Comparison of ENCODE assay signal across 28 cellular contexts in genomic region chr15:75389791-75390382, GRCh38. TPM values are rescaled to one million over a fixed set of nuclear protein-coding genes. Genes with fewer than 3 reads are reported as not detected.
DNase-seq lines count a peak whose midpoint lies in the region; ATAC-seq and TF ChIP-seq lines count a peak whose summit lies in the region.
"Had no signal": no experiment of that assay in that cellular context is flagged by ENCODE, and none has a peak within 500 bp of the region (broad histone marks: within the 10 kb centered on the region; RNA-seq: fewer than 3 reads in every experiment).

No MANE protein-coding gene starts in this region.

- H3K27me3 Mint-ChIP-seq in activated naive CD8-positive, alpha-beta T cell = no peaks in the 10 kb centered on the region
- no peaks in the 10 kb centered on the region for H3K27me3 Mint-ChIP-seq in activated naive CD8-positive, alpha-beta T cell treated with anti-CD3 and anti-CD28 coated beads for 36 hours
- H3K27me3 Mint-ChIP-seq in stimulated activated naive B cell treated with anti-CD40 and anti-IgM and Interleukin-4, amounts not matched to agents 10 μg/mL and 1 μg/mL and 100 μg/mL, for 72 hours = no peaks in the 10 kb centered on the region
- no peaks in the 10 kb centered on the region for H3K27me3 Mint-ChIP-seq in mesothelial cell of epicardium (ENCODE audit: low read depth)
- peaks cover 3% of the 10 kb centered on the region; the same call in 1 of the 2 replicates for H3K27me3 Mint-ChIP-seq in HFFc6 (ENCODE audit: insufficient read depth)
- H3K27me3 Mint-ChIP-seq: activated CD4-positive, alpha-beta memory T cell treated with anti-CD3 and anti-CD28 coated beads for 36 hours; memory B cell; naive B cell; T-cell had no signal

- no peak for TF ChIP-seq EP300 in gastroesophageal sphincter (IDR thresholded peaks at IDR 0.05)

- H3K9me3 ChIP-seq in gastroesophageal sphincter = no peaks in the 10 kb centered on the region
- H3K9me3 ChIP-seq: uterus had no signal

- H3K36me3 Mint-ChIP-seq in activated naive CD8-positive, alpha-beta T cell = peaks cover 8% of the 10 kb centered on the region
- peaks cover 12% of the 10 kb centered on the region for H3K36me3 Mint-ChIP-seq in activated naive CD8-positive, alpha-beta T cell treated with anti-CD3 and anti-CD28 coated beads for 36 hours
- H3K36me3 Mint-ChIP-seq in stimulated activated naive B cell treated with anti-CD40 and anti-IgM and Interleukin-4, amounts not matched to agents 10 μg/mL and 1 μg/mL and 100 μg/mL, for 72 hours = peaks cover 39 to 54% of the 10 kb centered on the region in 2 donors
- H3K36me3 Mint-ChIP-seq in mesothelial cell of epicardium (peaks cover 34% of the 10 kb centered on the region), HFFc6 (ENCODE audit: low read depth) (peaks cover 35% of the 10 kb centered on the region)

- H3K36me3 ChIP-seq in gastroesophageal sphincter = peaks cover 0 to 100% of the 10 kb centered on the region in 2 donors
- H3K36me3 ChIP-seq: uterus had no signal

- H3K4me1 Mint-ChIP-seq in activated naive CD8-positive, alpha-beta T cell (ENCODE audit: low read depth) = peaks cover 6% of the 10 kb centered on the region
- H3K4me1 Mint-ChIP-seq in activated naive CD8-positive, alpha-beta T cell treated with anti-CD3 and anti-CD28 coated beads for 36 hours = peaks cover 9% of the 10 kb centered on the region
- H3K4me1 Mint-ChIP-seq in stimulated activated naive B cell treated with anti-CD40 and anti-IgM and Interleukin-4, amounts not matched to agents 10 μg/mL and 1 μg/mL and 100 μg/mL, for 72 hours = peaks cover 22 to 30% of the 10 kb centered on the region in 2 donors
- no peaks in the 10 kb centered on the region for H3K4me1 Mint-ChIP-seq in mesothelial cell of epicardium
- H3K4me1 Mint-ChIP-seq in HFFc6 (ENCODE audit: low read depth) = no peaks in the 10 kb centered on the region

- H3K9me3 Mint-ChIP-seq in activated naive CD8-positive, alpha-beta T cell (ENCODE audit: low read depth) = no peaks in the 10 kb centered on the region
- no peaks in the 10 kb centered on the region for H3K9me3 Mint-ChIP-seq in activated naive CD8-positive, alpha-beta T cell treated with anti-CD3 and anti-CD28 coated beads for 36 hours
- H3K9me3 Mint-ChIP-seq in stimulated activated naive B cell treated with anti-CD40 and anti-IgM and Interleukin-4, amounts not matched to agents 10 μg/mL and 1 μg/mL and 100 μg/mL, for 72 hours = no peaks in the 10 kb centered on the region
- no peaks in the 10 kb centered on the region for H3K9me3 Mint-ChIP-seq in mesothelial cell of epicardium
- H3K9me3 Mint-ChIP-seq in HFFc6 = no peaks in the 10 kb centered on the region
- H3K9me3 Mint-ChIP-seq: activated CD4-positive, alpha-beta memory T cell treated with anti-CD3 and anti-CD28 coated beads for 36 hours; memory B cell; naive B cell; T-cell had no signal

- no peak for TF ChIP-seq POLR2A in gastroesophageal sphincter (IDR thresholded peaks at IDR 0.05)

- DNase-seq in activated naive CD8-positive, alpha-beta T cell treated with anti-CD3 and anti-CD28 coated beads for 36 hours = no peak
- DNase-seq in NCI-H345 treated with DMSO at 0.1 percent for 48 hours (lab: John Stamatoyannopoulos, UW; ENCODE audit: unreplicated experiment) = peak; percentile 48
- no peak for DNase-seq in stimulated activated naive B cell treated with anti-CD40 and anti-IgM and Interleukin-4, amounts not matched to agents 10 μg/mL and 1 μg/mL and 100 μg/mL, for 72 hours
- no peak for DNase-seq in mesothelial cell of epicardium (ENCODE audit: low spot score in 2 of 2, unreplicated experiment in 2 of 2)
- DNase-seq in NOMO-1 treated with DMSO at 0.1 percent for 48 hours (lab: John Stamatoyannopoulos, UW; ENCODE audit: unreplicated experiment) = no peak
- no peak for DNase-seq in HFFc6
- DNase-seq: activated CD4-positive, alpha-beta memory T cell treated with anti-CD3 and anti-CD28 coated beads for 36 hours; activated naive CD4-positive, alpha-beta T cell treated with Interleukin-2 at 50 U/mL for 16 hours; anterior cingulate cortex; central memory CD4-positive, alpha-beta T cell; dorsolateral prefrontal cortex; glutamatergic neuron; H7; naive B cell; NCI-H1048; NCI-H1930; occipital lobe; SHP77 treated with DMSO at 0.1 percent for 48 hours; stimulated activated CD4-positive, alpha-beta T cell treated with anti-CD3 and anti-CD28 coated beads, Interleukin-2, amount 100 ng/mL, for 24 hours; T-cell; uterus had no signal

- TF ChIP-seq CTCF in gastroesophageal sphincter (IDR thresholded peaks at IDR 0.05) (no peak), mesothelial cell of epicardium (IDR thresholded peaks at IDR 0.05; ENCODE audit: unreplicated experiment) (no peak), HFFc6 (IDR thresholded peaks at IDR 0.05) (no peak)

- H3K27ac ChIP-seq in gastroesophageal sphincter = peak overlapping the region in 3 of 4 donors; percentile 18 to 34 (median 30)
- H3K27ac ChIP-seq: HL-60, uterus had no signal

- WGBS in gastroesophageal sphincter (ENCODE audit: low coverage in 1 of 2), 2 donors = 40 to 67% methylated on average over 1 of the region's 1 CpG

- no peaks in the 10 kb centered on the region for H3K27me3 ChIP-seq in gastroesophageal sphincter
- H3K27me3 ChIP-seq: dorsolateral prefrontal cortex, uterus had no signal

- H3K4me3 Mint-ChIP-seq in activated naive CD8-positive, alpha-beta T cell = no peak overlapping the region
- H3K4me3 Mint-ChIP-seq in activated naive CD8-positive, alpha-beta T cell treated with anti-CD3 and anti-CD28 coated beads for 36 hours = no peak overlapping the region
- no peak overlapping the region for H3K4me3 Mint-ChIP-seq in stimulated activated naive B cell treated with anti-CD40 and anti-IgM and Interleukin-4, amounts not matched to agents 10 μg/mL and 1 μg/mL and 100 μg/mL, for 72 hours
- H3K4me3 Mint-ChIP-seq in mesothelial cell of epicardium (no peak overlapping the region), HFFc6 (no peak overlapping the region)
- H3K4me3 Mint-ChIP-seq: activated CD4-positive, alpha-beta memory T cell treated with anti-CD3 and anti-CD28 coated beads for 36 hours; memory B cell; naive B cell; T-cell had no signal

- peak overlapping the region; percentile 46 for H3K27ac Mint-ChIP-seq in activated naive CD8-positive, alpha-beta T cell
- no peak overlapping the region for H3K27ac Mint-ChIP-seq in activated naive CD8-positive, alpha-beta T cell treated with anti-CD3 and anti-CD28 coated beads for 36 hours
- H3K27ac Mint-ChIP-seq in stimulated activated naive B cell treated with anti-CD40 and anti-IgM and Interleukin-4, amounts not matched to agents 10 μg/mL and 1 μg/mL and 100 μg/mL, for 72 hours = peak overlapping the region; percentile 56
- H3K27ac Mint-ChIP-seq in mesothelial cell of epicardium = no peak overlapping the region
- no peak overlapping the region for H3K27ac Mint-ChIP-seq in HFFc6
- H3K27ac Mint-ChIP-seq: activated CD4-positive, alpha-beta memory T cell treated with anti-CD3 and anti-CD28 coated beads for 36 hours; memory B cell; T-cell had no signal

- ATAC-seq in gastroesophageal sphincter = no peak
- ATAC-seq in stimulated activated naive B cell treated with anti-CD40 and anti-IgM and Interleukin-4, amounts not matched to agents 10 μg/mL and 1 μg/mL and 100 μg/mL, for 72 hours (replicated peaks) = no peak
- ATAC-seq: activated CD4-positive, CD25-positive, alpha-beta regulatory T cell treated with anti-CD3 and anti-CD28 coated beads, Interleukin-2, amount 50 U/mL, for 24 hours; T-cell had no signal

- no peak overlapping the region for H3K4me3 ChIP-seq in gastroesophageal sphincter
- H3K4me3 ChIP-seq: dorsolateral prefrontal cortex, smooth muscle cell, uterus had no signal

- peaks cover 0 to 25% (median 4%) of the 10 kb centered on the region in 3 donors for H3K4me1 ChIP-seq in gastroesophageal sphincter
- H3K4me1 ChIP-seq: uterus had no signal

RNA-seq across cellular contexts. Expression of gene MAN2C1, which starts 21.5 kb away (rescaled TPM):
- 100 to 1,000 TPM; 123 to 135 TPM for total RNA-seq in activated naive CD8-positive, alpha-beta T cell treated with anti-CD3 and anti-CD28 coated beads for 36 hours
- total RNA-seq in gastroesophageal sphincter (100 to 1,000 TPM in 2 of 4 donors, 10 to 100 TPM in 2; 78.2 to 269 (median 102) TPM), mesothelial cell of epicardium (243 to 264 TPM (median 251 TPM) in 3 replicates)
- total RNA-seq in HFFc6 (2021; fragmentation: NEBNext Ultra II Directional; extraction: Animal tissue kit (Norgen Biotek cat#: 25700)) = 100 to 1,000 TPM in 4 of 6 experiments, 10 to 100 TPM in 2; 92.8 to 111 (median 105) TPM

RNA-seq across cellular contexts. Expression of gene NEIL1, which starts 43.0 kb away (rescaled TPM):
- 1 to 10 TPM; 5.4 to 7.3 TPM for total RNA-seq in activated naive CD8-positive, alpha-beta T cell treated with anti-CD3 and anti-CD28 coated beads for 36 hours
- total RNA-seq in gastroesophageal sphincter (10 to 100 TPM in 3 of 4 donors, 1 to 10 TPM in 1; 8.7 to 47.8 (median 28.9) TPM), mesothelial cell of epicardium (58.7 to 67.9 TPM (median 64.5 TPM) in 3 replicates)
- total RNA-seq in HFFc6 (2021; fragmentation: NEBNext Ultra II Directional; extraction: Animal tissue kit (Norgen Biotek cat#: 25700)) = 1 to 10 TPM in 4 of 6 experiments, under 1 TPM in 2; 0.83 to 3.6 (median 2.4) TPM
- total RNA-seq: Daoy had no signal

RNA-seq across cellular contexts. Expression of gene COMMD4, which starts 54.0 kb away (rescaled TPM):
- total RNA-seq in activated naive CD8-positive, alpha-beta T cell treated with anti-CD3 and anti-CD28 coated beads for 36 hours = 10 to 100 TPM; 92.7 to 97.4 TPM
- 10 to 100 TPM; 30.0 to 65.2 (median 50.4) TPM for total RNA-seq in gastroesophageal sphincter
- total RNA-seq in mesothelial cell of epicardium = 64.1 to 70.5 TPM (median 69.1 TPM) in 3 replicates
- 100 to 1,000 TPM in 5 of 6 experiments, 10 to 100 TPM in 1; 90.1 to 133 (median 109) TPM for total RNA-seq in HFFc6 (2021; fragmentation: NEBNext Ultra II Directional; extraction: Animal tissue kit (Norgen Biotek cat#: 25700))

Comparison
In these comparisons a context has a peak if more than half of its experiments do, and no peak if none do; other contexts are left out.
1. H3K27ac Mint-ChIP-seq: peak in activated naive CD8-positive, alpha-beta T cell (single experiment) and stimulated activated naive B cell treated with anti-CD40 and anti-IgM and Interleukin-4, amounts not matched to agents 10 μg/mL and 1 μg/mL and 100 μg/mL, for 72 hours (single experiment); none in activated naive CD8-positive, alpha-beta T cell treated with anti-CD3 and anti-CD28 coated beads for 36 hours (single experiment), mesothelial cell of epicardium (single experiment) and HFFc6 (single experiment).